1 cellular context compared by ENCODE assay signal in the genomic region with DNA sequence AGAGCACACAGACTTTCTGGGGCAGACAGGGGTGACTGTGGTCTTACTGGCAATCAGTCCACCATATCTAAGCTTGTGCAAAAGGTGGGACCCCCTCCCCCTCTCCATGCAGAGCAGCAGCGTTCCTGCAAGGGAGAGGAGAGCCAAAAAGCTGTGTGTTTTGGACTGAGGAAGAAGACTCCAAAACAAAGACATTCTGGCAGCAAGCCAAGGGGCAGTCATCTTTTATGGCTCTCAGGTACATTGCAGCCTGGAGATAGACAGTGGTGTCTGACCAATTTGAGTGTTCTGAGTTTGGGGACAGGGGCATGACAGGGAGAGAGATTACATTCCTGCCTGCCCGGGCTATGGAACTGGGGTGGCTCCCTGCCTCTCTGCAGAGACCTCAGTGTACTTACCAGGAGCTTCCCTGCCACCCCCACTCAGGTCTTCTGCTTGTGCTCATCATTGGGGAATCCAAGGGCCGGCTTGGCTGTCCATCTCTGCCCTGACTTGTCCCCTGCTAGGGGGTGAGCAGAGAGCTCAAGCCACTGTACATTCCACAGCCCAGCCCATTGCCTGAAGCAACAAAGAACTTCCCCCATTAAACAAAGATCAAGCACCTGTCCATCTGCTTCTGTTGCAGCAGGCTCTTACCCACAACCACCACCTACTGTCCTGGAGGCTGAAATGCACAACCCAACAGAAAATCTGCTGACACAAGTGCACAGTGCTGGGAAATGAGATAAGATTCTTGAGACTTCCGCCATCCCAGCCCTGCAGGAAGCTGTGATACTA.
TF ChIP-seq lines count a peak whose summit lies in the region.

No MANE protein-coding gene starts in this region.

TF ChIP-seq in K562, 482 proteins besides CTCF, POLR2A, EP300 and RAD21 (continued from another document):
- TF ChIP-seq ZBTB2 (IDR thresholded peaks at IDR 0.05), result no peak
- TF ChIP-seq LEF1 (IDR thresholded peaks at IDR 0.05), result no peak
- TF ChIP-seq, protein P1, sequence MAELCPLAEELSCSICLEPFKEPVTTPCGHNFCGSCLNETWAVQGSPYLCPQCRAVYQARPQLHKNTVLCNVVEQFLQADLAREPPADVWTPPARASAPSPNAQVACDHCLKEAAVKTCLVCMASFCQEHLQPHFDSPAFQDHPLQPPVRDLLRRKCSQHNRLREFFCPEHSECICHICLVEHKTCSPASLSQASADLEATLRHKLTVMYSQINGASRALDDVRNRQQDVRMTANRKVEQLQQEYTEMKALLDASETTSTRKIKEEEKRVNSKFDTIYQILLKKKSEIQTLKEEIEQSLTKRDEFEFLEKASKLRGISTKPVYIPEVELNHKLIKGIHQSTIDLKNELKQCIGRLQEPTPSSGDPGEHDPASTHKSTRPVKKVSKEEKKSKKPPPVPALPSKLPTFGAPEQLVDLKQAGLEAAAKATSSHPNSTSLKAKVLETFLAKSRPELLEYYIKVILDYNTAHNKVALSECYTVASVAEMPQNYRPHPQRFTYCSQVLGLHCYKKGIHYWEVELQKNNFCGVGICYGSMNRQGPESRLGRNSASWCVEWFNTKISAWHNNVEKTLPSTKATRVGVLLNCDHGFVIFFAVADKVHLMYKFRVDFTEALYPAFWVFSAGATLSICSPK (IDR thresholded peaks at IDR 0.05; ENCODE audit: borderline replicate concordance), result no peak
- no peak for TF ChIP-seq SREBF1 (IDR thresholded peaks at IDR 0.05; ENCODE audit: borderline replicate concordance, low read depth, low read length)
- peak; percentile 44; the same call in 1 of the 2 replicates for TF ChIP-seq ARID1B (IDR thresholded peaks at IDR 0.05)
- TF ChIP-seq GTF2A2 (tag; IDR thresholded peaks at IDR 0.05), result no peak
- TF ChIP-seq MAFF (IDR thresholded peaks at IDR 0.05; ENCODE audit: low read length), result no peak
- peak; percentile 81 for TF ChIP-seq NFIC (IDR thresholded peaks at IDR 0.05)
- TF ChIP-seq BRD9 (IDR thresholded peaks at IDR 0.05; ENCODE audit: low read depth, partially characterized antibody), result no peak
- peak; percentile 7; the same call in 1 of the 2 replicates for TF ChIP-seq TAL1 (IDR thresholded peaks at IDR 0.05)
- peak; percentile 12; the same call in 1 of the 2 replicates for TF ChIP-seq NFE2 (IDR thresholded peaks at IDR 0.05; ENCODE audit: low read depth)
- TF ChIP-seq CBX3 (IDR thresholded peaks at IDR 0.05; ENCODE audit: borderline replicate concordance in 1 of 2, low read length in 2 of 2), result 0 out of 3 replicates have a peak, but pooled peaks of 1 of the 2 experiments have one; percentile 14
- TF ChIP-seq CBFA2T2 (conservative IDR thresholded peaks at IDR 0.05), result peak; percentile 45
- TF ChIP-seq ZNF316 (IDR thresholded peaks at IDR 0.05), result peak; percentile 77
- no peak for TF ChIP-seq BRD4 (IDR thresholded peaks at IDR 0.05)
- TF ChIP-seq TCF3 (CRISPR knock-in tag; IDR thresholded peaks at IDR 0.05), result peak; percentile 40
- TF ChIP-seq CBFA2T3 (IDR thresholded peaks at IDR 0.05), result peak; percentile 68
- TF ChIP-seq TRIM24 (IDR thresholded peaks at IDR 0.05), result peak in 1 of 2 experiments; percentile 8; a peak in 1 of 4 replicates
- no peak for TF ChIP-seq PRPF4 (IDR thresholded peaks at IDR 0.05; ENCODE audit: insufficient read depth, low read depth, low read length, poor library complexity, severe bottlenecking)
- TF ChIP-seq, protein P2, sequence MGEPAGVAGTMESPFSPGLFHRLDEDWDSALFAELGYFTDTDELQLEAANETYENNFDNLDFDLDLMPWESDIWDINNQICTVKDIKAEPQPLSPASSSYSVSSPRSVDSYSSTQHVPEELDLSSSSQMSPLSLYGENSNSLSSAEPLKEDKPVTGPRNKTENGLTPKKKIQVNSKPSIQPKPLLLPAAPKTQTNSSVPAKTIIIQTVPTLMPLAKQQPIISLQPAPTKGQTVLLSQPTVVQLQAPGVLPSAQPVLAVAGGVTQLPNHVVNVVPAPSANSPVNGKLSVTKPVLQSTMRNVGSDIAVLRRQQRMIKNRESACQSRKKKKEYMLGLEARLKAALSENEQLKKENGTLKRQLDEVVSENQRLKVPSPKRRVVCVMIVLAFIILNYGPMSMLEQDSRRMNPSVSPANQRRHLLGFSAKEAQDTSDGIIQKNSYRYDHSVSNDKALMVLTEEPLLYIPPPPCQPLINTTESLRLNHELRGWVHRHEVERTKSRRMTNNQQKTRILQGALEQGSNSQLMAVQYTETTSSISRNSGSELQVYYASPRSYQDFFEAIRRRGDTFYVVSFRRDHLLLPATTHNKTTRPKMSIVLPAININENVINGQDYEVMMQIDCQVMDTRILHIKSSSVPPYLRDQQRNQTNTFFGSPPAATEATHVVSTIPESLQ (CRISPR knock-in tag; IDR thresholded peaks at IDR 0.05), result no peak
- TF ChIP-seq C11orf30 (IDR thresholded peaks at IDR 0.05; ENCODE audit: low read depth), result peak; percentile 48; the same call in 1 of the 2 replicates
